Comparison of ENCODE assay signal across 1 cellular context in the genomic region with DNA sequence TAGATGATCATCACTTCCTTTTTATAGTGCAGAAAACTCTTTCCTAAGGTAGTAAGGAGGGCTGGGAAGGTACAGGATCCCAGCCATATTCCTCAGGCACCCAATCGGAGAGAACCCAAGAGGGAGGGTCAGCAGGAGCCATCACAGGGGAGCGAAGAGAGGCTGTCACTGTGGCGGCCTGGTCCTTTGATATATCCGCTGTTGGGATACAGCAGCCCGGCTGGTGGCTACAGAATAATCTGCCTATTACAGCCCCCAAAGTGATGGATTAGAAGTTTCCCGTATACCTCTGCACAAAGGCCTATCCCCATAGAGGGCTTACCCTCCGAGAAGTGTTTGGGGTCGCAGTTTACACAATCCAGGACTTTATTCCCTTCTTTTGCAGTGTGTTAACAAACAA.
TF ChIP-seq lines count a peak whose summit lies in the region.

No MANE protein-coding gene starts in this region.

TF ChIP-seq in K562, 482 proteins besides CTCF, POLR2A, EP300 and RAD21:
- TF ChIP-seq CCAR2 (IDR thresholded peaks at IDR 0.05; ENCODE audit: low read depth, low read length): no peak
- TF ChIP-seq, protein P1, sequence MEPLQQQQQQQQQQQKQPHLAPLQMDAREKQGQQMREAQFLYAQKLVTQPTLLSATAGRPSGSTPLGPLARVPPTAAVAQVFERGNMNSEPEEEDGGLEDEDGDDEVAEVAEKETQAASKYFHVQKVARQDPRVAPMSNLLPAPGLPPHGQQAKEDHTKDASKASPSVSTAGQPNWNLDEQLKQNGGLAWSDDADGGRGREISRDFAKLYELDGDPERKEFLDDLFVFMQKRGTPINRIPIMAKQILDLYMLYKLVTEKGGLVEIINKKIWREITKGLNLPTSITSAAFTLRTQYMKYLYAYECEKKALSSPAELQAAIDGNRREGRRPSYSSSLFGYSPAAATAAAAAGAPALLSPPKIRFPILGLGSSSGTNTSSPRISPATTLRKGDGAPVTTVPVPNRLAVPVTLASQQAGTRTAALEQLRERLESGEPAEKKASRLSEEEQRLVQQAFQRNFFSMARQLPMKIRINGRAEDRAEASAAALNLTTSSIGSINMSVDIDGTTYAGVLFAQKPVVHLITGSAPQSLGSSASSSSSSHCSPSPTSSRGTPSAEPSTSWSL (CRISPR knock-in tag; IDR thresholded peaks at IDR 0.05; ENCODE audit: borderline replicate concordance): 0 out of 2 replicates have a peak, but pooled peaks have one; percentile 16
TF ChIP-seq in K562: peak in this region for 1.
